Comparison of ENCODE assay signal across 8 cellular contexts in genomic region chr15:75732809-75733451, GRCh38. TPM values are rescaled to one million over a fixed set of nuclear protein-coding genes. Genes with fewer than 3 reads are reported as not detected.
DNase-seq lines count a peak whose midpoint lies in the region; ATAC-seq, FAIRE-seq and TF ChIP-seq lines count a peak whose summit lies in the region.

No MANE protein-coding gene starts in this region.

- H3K27me3 ChIP-seq in prostate gland (replicated peaks; ENCODE audit: insufficient read depth) = no peaks in the 10 kb centered on the region

- no peak overlapping the region for H3K27ac Mint-ChIP-seq in activated naive CD8-positive, alpha-beta T cell treated with anti-CD3 and anti-CD28 coated beads for 36 hours

- CTCF ChIA-PET in RWPE1 (lab: Yijun Ruan, JAX) = interaction anchor here (0.5 to 1.4 kb wide), 13 partner anchors 9 to 633 kb away, joined by 3 to 13 read pairs (median 4); a partner anchor contains a TSS

- H3K36me3 Mint-ChIP-seq in activated naive CD8-positive, alpha-beta T cell treated with anti-CD3 and anti-CD28 coated beads for 36 hours = no peaks in the 10 kb centered on the region

- POLR2A ChIA-PET in RWPE1 (lab: Yijun Ruan, JAX; ENCODE audit: low non-redundant PET) = no interaction called here

- H3K27ac ChIP-seq in RWPE1 = 0 out of 2 replicates have a peak overlapping the region, but pooled peaks have one; percentile 11
- no peak overlapping the region for H3K27ac ChIP-seq in prostate gland

- no peaks in the 10 kb centered on the region for H3K4me1 ChIP-seq in prostate gland (replicated peaks)

- H3K4me3 ChIP-seq in prostate gland = no peak overlapping the region

- H3K36me3 ChIP-seq in prostate gland = no peaks in the 10 kb centered on the region

- peak; percentile 73 for DNase-seq in D721Med (ENCODE audit: insufficient read length, low spot score)
- peak; percentile 50 for DNase-seq in RWPE1 (ENCODE audit: low spot score)
- peak; percentile 56 for DNase-seq in activated naive CD8-positive, alpha-beta T cell treated with anti-CD3 and anti-CD28 coated beads for 36 hours
- DNase-seq in cardiac septum (ENCODE audit: low spot score) = peak; percentile 78
- DNase-seq in prostate gland (ENCODE audit: low spot score) = peak; percentile 54
- DNase-seq in middle frontal gyrus (ENCODE audit: extremely low spot score, low spot score) = no peak

- peak; percentile 73 for ATAC-seq in HG02798 (IDR thresholded peaks at IDR 0.05; ENCODE audit: poor library complexity, unreplicated experiment)
- no peak for ATAC-seq in HG03378 (IDR thresholded peaks at IDR 0.05; ENCODE audit: unreplicated experiment)

- TF ChIP-seq CTCF in D721Med (IDR thresholded peaks at IDR 0.05; ENCODE audit: insufficient read depth, missing control alignments) (peak; percentile 59), RWPE1 (conservative IDR thresholded peaks at IDR 0.05; ENCODE audit: low read depth) (peak; percentile 96), prostate gland (IDR thresholded peaks at IDR 0.05) (peak; percentile 71 to 91 (median 78))

- no peaks in the 10 kb centered on the region for H3K9me3 Mint-ChIP-seq in activated naive CD8-positive, alpha-beta T cell treated with anti-CD3 and anti-CD28 coated beads for 36 hours

- FAIRE-seq in D721Med (lab: Jason Lieb, UNC) = no peak

- peaks cover 17% of the 10 kb centered on the region for H3K4me1 Mint-ChIP-seq in activated naive CD8-positive, alpha-beta T cell treated with anti-CD3 and anti-CD28 coated beads for 36 hours

- H3K27me3 Mint-ChIP-seq in activated naive CD8-positive, alpha-beta T cell treated with anti-CD3 and anti-CD28 coated beads for 36 hours = peaks cover 14% of the 10 kb centered on the region

- no peak overlapping the region for H3K4me3 Mint-ChIP-seq in activated naive CD8-positive, alpha-beta T cell treated with anti-CD3 and anti-CD28 coated beads for 36 hours

- WGBS in prostate gland = 33% methylated on average over 12 of the region's 12 CpGs

- intact Hi-C loops in cardiac septum (cut with DNase I) = no loop called here
- intact Hi-C loops in prostate gland (cut with DNase I) = loop anchor here (5.0 kb wide), 1 partner anchor 46 kb away; no protein-coding TSS in a partner anchor

- no peak for TF ChIP-seq POLR2A in prostate gland (IDR thresholded peaks at IDR 0.05)

- H3K9me3 ChIP-seq in prostate gland = no peaks in the 10 kb centered on the region

RNA-seq across cellular contexts. Expression of gene CSPG4, which starts 20.3 kb away (rescaled TPM):
- not detected for total RNA-seq in activated naive CD8-positive, alpha-beta T cell treated with anti-CD3 and anti-CD28 coated beads for 36 hours
- 21.3 TPM for total RNA-seq in cardiac septum
- total RNA-seq in prostate gland = 10 to 100 TPM; 14.3 to 29.4 TPM

Comparison
In these comparisons a context has a peak if more than half of its experiments do, and no peak if none do; other contexts are left out.
1. RNA of gene CSPG4, which starts 20.3 kb away (total RNA-seq): 14.3 to 29.4 TPM in prostate gland and 21.3 TPM in cardiac septum (single experiment); not detected in activated naive CD8-positive, alpha-beta T cell treated with anti-CD3 and anti-CD28 coated beads for 36 hours; every median in the first group is over 10 times any median in the second.
2. Peak in every context shown above with its lines, with median percentiles within 50 percentile points of each other: CTCF ChIP-seq.